8 cellular contexts compared by ENCODE assay signal in genomic region chr21:43733529-43734071, GRCh38. TPM values are rescaled to one million over a fixed set of nuclear protein-coding genes. Genes with fewer than 3 reads are reported as not detected.
A peak's percentile ranks its signal among the peaks of the same experiment; 100 is the strongest.
DNase-seq lines count a peak whose midpoint lies in the region; FAIRE-seq and TF ChIP-seq lines count a peak whose summit lies in the region.

No MANE protein-coding gene starts in this region.

- FAIRE-seq in RCC 7860 (lab: Jason Lieb, UNC), result no peak

- no peak overlapping the region for H3K4me3 ChIP-seq in foreskin fibroblast (ENCODE audit: low read depth in 1 of 2, low read length in 2 of 2)

- peaks cover 19% of the 10 kb centered on the region for H3K36me3 Mint-ChIP-seq in stimulated activated naive CD8-positive, alpha-beta T cell treated with anti-CD3 and anti-CD28 coated beads, Interleukin-15, Interleukin-2, amounts not matched to agents 100 ng/mL and 50 ng/mL, for 24 hours (ENCODE audit: low read depth)

- peak; percentile 37 for DNase-seq in HT-29 (ENCODE audit: low spot score)
- DNase-seq in activated T-cell treated with anti-CD3 and anti-CD28 coated beads, Interleukin-2, amount 50 U/mL, for 48 hours, result peak; percentile 71 to 74
- peak; percentile 61 to 83 for DNase-seq in foreskin fibroblast
- DNase-seq in RCC 7860 (ENCODE audit: low spot score), result no peak
- DNase-seq in NCI-H526 treated with DMSO at 0.1 percent for 48 hours (lab: John Stamatoyannopoulos, UW), result no peak
- DNase-seq in effector CD8-positive, alpha-beta T cell (lab: John Stamatoyannopoulos, UW), result no peak
- no peak for DNase-seq in OCI-M1 (lab: John Stamatoyannopoulos, UW)

- no peaks in the 10 kb centered on the region for H3K27me3 Mint-ChIP-seq in stimulated activated naive CD8-positive, alpha-beta T cell treated with anti-CD3 and anti-CD28 coated beads, Interleukin-15, Interleukin-2, amounts not matched to agents 100 ng/mL and 50 ng/mL, for 24 hours

- peaks cover 38% of the 10 kb centered on the region for H3K4me1 Mint-ChIP-seq in stimulated activated naive CD8-positive, alpha-beta T cell treated with anti-CD3 and anti-CD28 coated beads, Interleukin-15, Interleukin-2, amounts not matched to agents 100 ng/mL and 50 ng/mL, for 24 hours (ENCODE audit: low read depth)

- no peaks in the 10 kb centered on the region for H3K9me3 Mint-ChIP-seq in stimulated activated naive CD8-positive, alpha-beta T cell treated with anti-CD3 and anti-CD28 coated beads, Interleukin-15, Interleukin-2, amounts not matched to agents 100 ng/mL and 50 ng/mL, for 24 hours

- peak overlapping the region; percentile 35 for H3K4me3 Mint-ChIP-seq in stimulated activated naive CD8-positive, alpha-beta T cell treated with anti-CD3 and anti-CD28 coated beads, Interleukin-15, Interleukin-2, amounts not matched to agents 100 ng/mL and 50 ng/mL, for 24 hours

- peak overlapping the region; percentile 86 for H3K27ac Mint-ChIP-seq in stimulated activated naive CD8-positive, alpha-beta T cell treated with anti-CD3 and anti-CD28 coated beads, Interleukin-15, Interleukin-2, amounts not matched to agents 100 ng/mL and 50 ng/mL, for 24 hours

- no peak for TF ChIP-seq CTCF in foreskin fibroblast (IDR thresholded peaks at IDR 0.05; ENCODE audit: low read depth, low read length)

RNA-seq across cellular contexts. Expression of gene PDXK, which starts 14.7 kb away (rescaled TPM):
- total RNA-seq in HT-29 (2014; rRNA removed; shearing (Covaris generic)), result 193 and 219 TPM in 2 replicates

RNA-seq across cellular contexts. Expression of gene CSTB, which starts 42.5 kb away (rescaled TPM):
- 49.7 and 55.0 TPM in 2 replicates for total RNA-seq in HT-29 (2014; rRNA removed; shearing (Covaris generic))

RNA-seq across cellular contexts. Expression of gene RRP1, which starts 55.8 kb away (rescaled TPM):
- total RNA-seq in HT-29 (2014; rRNA removed; shearing (Covaris generic)), result 36.4 and 39.3 TPM in 2 replicates

Comparison
In these comparisons a context has a peak if more than half of its experiments do, and no peak if none do; other contexts are left out.
1. DNase-seq: peak in HT-29 (single experiment), activated T-cell treated with anti-CD3 and anti-CD28 coated beads, Interleukin-2, amount 50 U/mL, for 48 hours (2 of 2) and foreskin fibroblast (2 of 2); none in RCC 7860 (single experiment), NCI-H526 treated with DMSO at 0.1 percent for 48 hours (single experiment), effector CD8-positive, alpha-beta T cell (single experiment) and OCI-M1 (single experiment).